ENCODE assay signal across 1 cellular context in the genomic region with DNA sequence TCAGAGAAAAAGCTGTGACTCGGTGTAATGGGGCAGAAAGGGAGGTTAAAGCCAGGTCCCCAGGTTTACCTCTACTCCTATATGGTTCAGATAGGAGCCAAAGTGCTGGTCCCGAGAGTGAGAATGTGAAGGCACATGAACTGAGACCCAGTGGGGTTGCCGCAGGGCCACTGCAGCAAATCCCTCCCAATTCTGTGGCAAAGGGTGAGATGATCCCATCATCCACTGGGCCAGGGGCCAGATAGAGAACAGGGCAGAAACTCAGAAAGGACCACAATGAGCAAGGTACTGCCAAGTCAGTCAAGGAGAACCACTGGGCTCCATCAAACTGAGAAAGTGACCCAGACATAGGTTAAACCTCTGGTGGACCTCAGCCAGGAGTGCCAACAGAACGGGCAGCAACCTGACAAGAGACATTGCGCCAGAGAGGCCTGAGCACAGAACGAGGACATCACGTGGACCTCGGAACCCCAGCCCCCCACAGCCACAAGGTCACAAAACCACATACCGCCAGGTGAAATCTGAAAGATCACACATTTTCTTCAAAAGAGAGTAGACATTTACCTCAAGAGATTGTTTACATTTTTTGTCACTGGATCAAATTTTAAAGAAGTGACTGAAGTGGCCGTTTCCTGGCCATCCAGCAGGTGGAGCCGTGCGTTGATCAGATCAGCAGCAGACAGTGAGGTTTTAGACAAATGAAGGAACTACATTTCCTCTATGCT.
TF ChIP-seq lines count a peak whose summit lies in the region.

No MANE protein-coding gene starts in this region.

TF ChIP-seq in HepG2, 621 proteins besides CTCF, POLR2A, EP300 and RAD21 (continued from another document and continues in another):
- TF ChIP-seq, protein P1, sequence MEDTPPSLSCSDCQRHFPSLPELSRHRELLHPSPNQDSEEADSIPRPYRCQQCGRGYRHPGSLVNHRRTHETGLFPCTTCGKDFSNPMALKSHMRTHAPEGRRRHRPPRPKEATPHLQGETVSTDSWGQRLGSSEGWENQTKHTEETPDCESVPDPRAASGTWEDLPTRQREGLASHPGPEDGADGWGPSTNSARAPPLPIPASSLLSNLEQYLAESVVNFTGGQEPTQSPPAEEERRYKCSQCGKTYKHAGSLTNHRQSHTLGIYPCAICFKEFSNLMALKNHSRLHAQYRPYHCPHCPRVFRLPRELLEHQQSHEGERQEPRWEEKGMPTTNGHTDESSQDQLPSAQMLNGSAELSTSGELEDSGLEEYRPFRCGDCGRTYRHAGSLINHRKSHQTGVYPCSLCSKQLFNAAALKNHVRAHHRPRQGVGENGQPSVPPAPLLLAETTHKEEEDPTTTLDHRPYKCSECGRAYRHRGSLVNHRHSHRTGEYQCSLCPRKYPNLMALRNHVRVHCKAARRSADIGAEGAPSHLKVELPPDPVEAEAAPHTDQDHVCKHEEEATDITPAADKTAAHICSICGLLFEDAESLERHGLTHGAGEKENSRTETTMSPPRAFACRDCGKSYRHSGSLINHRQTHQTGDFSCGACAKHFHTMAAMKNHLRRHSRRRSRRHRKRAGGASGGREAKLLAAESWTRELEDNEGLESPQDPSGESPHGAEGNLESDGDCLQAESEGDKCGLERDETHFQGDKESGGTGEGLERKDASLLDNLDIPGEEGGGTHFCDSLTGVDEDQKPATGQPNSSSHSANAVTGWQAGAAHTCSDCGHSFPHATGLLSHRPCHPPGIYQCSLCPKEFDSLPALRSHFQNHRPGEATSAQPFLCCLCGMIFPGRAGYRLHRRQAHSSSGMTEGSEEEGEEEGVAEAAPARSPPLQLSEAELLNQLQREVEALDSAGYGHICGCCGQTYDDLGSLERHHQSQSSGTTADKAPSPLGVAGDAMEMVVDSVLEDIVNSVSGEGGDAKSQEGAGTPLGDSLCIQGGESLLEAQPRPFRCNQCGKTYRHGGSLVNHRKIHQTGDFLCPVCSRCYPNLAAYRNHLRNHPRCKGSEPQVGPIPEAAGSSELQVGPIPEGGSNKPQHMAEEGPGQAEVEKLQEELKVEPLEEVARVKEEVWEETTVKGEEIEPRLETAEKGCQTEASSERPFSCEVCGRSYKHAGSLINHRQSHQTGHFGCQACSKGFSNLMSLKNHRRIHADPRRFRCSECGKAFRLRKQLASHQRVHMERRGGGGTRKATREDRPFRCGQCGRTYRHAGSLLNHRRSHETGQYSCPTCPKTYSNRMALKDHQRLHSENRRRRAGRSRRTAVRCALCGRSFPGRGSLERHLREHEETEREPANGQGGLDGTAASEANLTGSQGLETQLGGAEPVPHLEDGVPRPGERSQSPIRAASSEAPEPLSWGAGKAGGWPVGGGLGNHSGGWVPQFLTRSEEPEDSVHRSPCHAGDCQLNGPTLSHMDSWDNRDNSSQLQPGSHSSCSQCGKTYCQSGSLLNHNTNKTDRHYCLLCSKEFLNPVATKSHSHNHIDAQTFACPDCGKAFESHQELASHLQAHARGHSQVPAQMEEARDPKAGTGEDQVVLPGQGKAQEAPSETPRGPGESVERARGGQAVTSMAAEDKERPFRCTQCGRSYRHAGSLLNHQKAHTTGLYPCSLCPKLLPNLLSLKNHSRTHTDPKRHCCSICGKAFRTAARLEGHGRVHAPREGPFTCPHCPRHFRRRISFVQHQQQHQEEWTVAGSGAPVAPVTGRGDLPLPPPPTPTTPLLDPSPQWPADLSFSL (CRISPR knock-in tag; IDR thresholded peaks at IDR 0.05) = no peak
- TF ChIP-seq ZFY (CRISPR knock-in tag; IDR thresholded peaks at IDR 0.05) (no peak), ZNF274 (CRISPR knock-in tag; IDR thresholded peaks at IDR 0.05) (no peak), KAT7 (CRISPR knock-in tag; IDR thresholded peaks at IDR 0.05; ENCODE audit: borderline replicate concordance) (no peak), ZNF777 (CRISPR knock-in tag; IDR thresholded peaks at IDR 0.05) (no peak), MEF2D (CRISPR knock-in tag; IDR thresholded peaks at IDR 0.05) (0 out of 2 replicates have a peak, but pooled peaks have one; percentile 32), JARID2 (CRISPR knock-in tag; IDR thresholded peaks at IDR 0.05; ENCODE audit: insufficient replicate concordance) (no peak), EEA1 (CRISPR knock-in tag; IDR thresholded peaks at IDR 0.05; ENCODE audit: borderline replicate concordance) (no peak), CREM (IDR thresholded peaks at IDR 0.05) (peak; percentile 32; the same call in 1 of the 2 replicates), CREM (CRISPR knock-in tag; IDR thresholded peaks at IDR 0.05) (no peak), NFE2L2 (IDR thresholded peaks at IDR 0.05; ENCODE audit: low read length) (no peak), RELA (CRISPR knock-in tag; IDR thresholded peaks at IDR 0.05) (no peak), NCOA2 (CRISPR knock-in tag; IDR thresholded peaks at IDR 0.05) (peak; percentile 65), TBX2 (CRISPR knock-in tag; IDR thresholded peaks at IDR 0.05; ENCODE audit: borderline replicate concordance) (peak; percentile 64), ZNF382 (CRISPR knock-in tag; IDR thresholded peaks at IDR 0.05; ENCODE audit: borderline replicate concordance) (no peak), SNAPC2 (CRISPR knock-in tag; IDR thresholded peaks at IDR 0.05) (no peak), YEATS4 (CRISPR knock-in tag; IDR thresholded peaks at IDR 0.05; ENCODE audit: borderline replicate concordance) (no peak), HES4 (CRISPR knock-in tag; IDR thresholded peaks at IDR 0.05; ENCODE audit: borderline replicate concordance) (no peak), RCOR2 (CRISPR knock-in tag; IDR thresholded peaks at IDR 0.05) (no peak), ONECUT2 (CRISPR knock-in tag; IDR thresholded peaks at IDR 0.05) (no peak), NFATC3 (CRISPR knock-in tag; IDR thresholded peaks at IDR 0.05) (no peak), ZNF30 (CRISPR knock-in tag; IDR thresholded peaks at IDR 0.05) (no peak), ZNF317 (CRISPR knock-in tag; IDR thresholded peaks at IDR 0.05) (no peak), RBM22 (optimal IDR thresholded peaks at IDR 0.05; ENCODE audit: low read length) (no peak), ZNF430 (CRISPR knock-in tag; IDR thresholded peaks at IDR 0.05) (0 out of 2 replicates have a peak, but pooled peaks have one; percentile 32), NFYC (CRISPR knock-in tag; IDR thresholded peaks at IDR 0.05) (no peak), ZNF263 (CRISPR knock-in tag; IDR thresholded peaks at IDR 0.05) (no peak), ZNF564 (CRISPR knock-in tag; IDR thresholded peaks at IDR 0.05) (no peak), PTBP1 (IDR thresholded peaks at IDR 0.05; ENCODE audit: low read depth, low read length, poor library complexity, severe bottlenecking) (no peak)
- TF ChIP-seq, protein P2, sequence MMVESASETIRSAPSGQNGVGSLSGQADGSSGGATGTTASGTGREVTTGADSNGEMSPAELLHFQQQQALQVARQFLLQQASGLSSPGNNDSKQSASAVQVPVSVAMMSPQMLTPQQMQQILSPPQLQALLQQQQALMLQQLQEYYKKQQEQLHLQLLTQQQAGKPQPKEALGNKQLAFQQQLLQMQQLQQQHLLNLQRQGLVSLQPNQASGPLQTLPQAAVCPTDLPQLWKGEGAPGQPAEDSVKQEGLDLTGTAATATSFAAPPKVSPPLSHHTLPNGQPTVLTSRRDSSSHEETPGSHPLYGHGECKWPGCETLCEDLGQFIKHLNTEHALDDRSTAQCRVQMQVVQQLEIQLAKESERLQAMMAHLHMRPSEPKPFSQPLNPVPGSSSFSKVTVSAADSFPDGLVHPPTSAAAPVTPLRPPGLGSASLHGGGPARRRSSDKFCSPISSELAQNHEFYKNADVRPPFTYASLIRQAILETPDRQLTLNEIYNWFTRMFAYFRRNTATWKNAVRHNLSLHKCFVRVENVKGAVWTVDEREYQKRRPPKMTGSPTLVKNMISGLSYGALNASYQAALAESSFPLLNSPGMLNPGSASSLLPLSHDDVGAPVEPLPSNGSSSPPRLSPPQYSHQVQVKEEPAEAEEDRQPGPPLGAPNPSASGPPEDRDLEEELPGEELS (CRISPR knock-in tag; IDR thresholded peaks at IDR 0.05) = no peak
- TF ChIP-seq, protein P3, sequence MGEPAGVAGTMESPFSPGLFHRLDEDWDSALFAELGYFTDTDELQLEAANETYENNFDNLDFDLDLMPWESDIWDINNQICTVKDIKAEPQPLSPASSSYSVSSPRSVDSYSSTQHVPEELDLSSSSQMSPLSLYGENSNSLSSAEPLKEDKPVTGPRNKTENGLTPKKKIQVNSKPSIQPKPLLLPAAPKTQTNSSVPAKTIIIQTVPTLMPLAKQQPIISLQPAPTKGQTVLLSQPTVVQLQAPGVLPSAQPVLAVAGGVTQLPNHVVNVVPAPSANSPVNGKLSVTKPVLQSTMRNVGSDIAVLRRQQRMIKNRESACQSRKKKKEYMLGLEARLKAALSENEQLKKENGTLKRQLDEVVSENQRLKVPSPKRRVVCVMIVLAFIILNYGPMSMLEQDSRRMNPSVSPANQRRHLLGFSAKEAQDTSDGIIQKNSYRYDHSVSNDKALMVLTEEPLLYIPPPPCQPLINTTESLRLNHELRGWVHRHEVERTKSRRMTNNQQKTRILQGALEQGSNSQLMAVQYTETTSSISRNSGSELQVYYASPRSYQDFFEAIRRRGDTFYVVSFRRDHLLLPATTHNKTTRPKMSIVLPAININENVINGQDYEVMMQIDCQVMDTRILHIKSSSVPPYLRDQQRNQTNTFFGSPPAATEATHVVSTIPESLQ (CRISPR knock-in tag; conservative IDR thresholded peaks at IDR 0.05) = no peak
- TF ChIP-seq, protein P4, sequence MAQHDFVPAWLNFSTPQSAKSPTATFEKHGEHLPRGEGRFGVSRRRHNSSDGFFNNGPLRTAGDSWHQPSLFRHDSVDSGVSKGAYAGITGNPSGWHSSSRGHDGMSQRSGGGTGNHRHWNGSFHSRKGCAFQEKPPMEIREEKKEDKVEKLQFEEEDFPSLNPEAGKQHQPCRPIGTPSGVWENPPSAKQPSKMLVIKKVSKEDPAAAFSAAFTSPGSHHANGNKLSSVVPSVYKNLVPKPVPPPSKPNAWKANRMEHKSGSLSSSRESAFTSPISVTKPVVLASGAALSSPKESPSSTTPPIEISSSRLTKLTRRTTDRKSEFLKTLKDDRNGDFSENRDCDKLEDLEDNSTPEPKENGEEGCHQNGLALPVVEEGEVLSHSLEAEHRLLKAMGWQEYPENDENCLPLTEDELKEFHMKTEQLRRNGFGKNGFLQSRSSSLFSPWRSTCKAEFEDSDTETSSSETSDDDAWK (CRISPR knock-in tag; IDR thresholded peaks at IDR 0.05) = no peak
- TF ChIP-seq, protein P5, sequence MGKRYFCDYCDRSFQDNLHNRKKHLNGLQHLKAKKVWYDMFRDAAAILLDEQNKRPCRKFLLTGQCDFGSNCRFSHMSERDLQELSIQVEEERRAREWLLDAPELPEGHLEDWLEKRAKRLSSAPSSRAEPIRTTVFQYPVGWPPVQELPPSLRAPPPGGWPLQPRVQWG (CRISPR knock-in tag; IDR thresholded peaks at IDR 0.05; ENCODE audit: borderline replicate concordance, low read depth) = no peak
- TF ChIP-seq, protein P6, sequence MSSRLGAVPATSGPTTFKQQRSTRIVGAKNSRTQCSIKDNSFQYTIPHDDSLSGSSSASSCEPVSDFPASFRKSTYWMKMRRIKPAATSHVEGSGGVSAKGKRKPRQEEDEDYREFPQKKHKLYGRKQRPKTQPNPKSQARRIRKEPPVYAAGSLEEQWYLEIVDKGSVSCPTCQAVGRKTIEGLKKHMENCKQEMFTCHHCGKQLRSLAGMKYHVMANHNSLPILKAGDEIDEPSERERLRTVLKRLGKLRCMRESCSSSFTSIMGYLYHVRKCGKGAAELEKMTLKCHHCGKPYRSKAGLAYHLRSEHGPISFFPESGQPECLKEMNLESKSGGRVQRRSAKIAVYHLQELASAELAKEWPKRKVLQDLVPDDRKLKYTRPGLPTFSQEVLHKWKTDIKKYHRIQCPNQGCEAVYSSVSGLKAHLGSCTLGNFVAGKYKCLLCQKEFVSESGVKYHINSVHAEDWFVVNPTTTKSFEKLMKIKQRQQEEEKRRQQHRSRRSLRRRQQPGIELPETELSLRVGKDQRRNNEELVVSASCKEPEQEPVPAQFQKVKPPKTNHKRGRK (CRISPR knock-in tag; IDR thresholded peaks at IDR 0.05) = no peak
- TF ChIP-seq, protein P7, sequence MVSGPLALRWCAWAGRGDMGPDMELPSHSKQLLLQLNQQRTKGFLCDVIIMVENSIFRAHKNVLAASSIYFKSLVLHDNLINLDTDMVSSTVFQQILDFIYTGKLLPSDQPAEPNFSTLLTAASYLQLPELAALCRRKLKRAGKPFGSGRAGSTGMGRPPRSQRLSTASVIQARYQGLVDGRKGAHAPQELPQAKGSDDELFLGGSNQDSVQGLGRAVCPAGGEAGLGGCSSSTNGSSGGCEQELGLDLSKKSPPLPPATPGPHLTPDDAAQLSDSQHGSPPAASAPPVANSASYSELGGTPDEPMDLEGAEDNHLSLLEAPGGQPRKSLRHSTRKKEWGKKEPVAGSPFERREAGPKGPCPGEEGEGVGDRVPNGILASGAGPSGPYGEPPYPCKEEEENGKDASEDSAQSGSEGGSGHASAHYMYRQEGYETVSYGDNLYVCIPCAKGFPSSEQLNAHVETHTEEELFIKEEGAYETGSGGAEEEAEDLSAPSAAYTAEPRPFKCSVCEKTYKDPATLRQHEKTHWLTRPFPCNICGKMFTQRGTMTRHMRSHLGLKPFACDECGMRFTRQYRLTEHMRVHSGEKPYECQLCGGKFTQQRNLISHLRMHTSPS (CRISPR knock-in tag; IDR thresholded peaks at IDR 0.05; ENCODE audit: low read depth) = no peak
- TF ChIP-seq, protein P8, sequence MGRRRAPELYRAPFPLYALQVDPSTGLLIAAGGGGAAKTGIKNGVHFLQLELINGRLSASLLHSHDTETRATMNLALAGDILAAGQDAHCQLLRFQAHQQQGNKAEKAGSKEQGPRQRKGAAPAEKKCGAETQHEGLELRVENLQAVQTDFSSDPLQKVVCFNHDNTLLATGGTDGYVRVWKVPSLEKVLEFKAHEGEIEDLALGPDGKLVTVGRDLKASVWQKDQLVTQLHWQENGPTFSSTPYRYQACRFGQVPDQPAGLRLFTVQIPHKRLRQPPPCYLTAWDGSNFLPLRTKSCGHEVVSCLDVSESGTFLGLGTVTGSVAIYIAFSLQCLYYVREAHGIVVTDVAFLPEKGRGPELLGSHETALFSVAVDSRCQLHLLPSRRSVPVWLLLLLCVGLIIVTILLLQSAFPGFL (CRISPR knock-in tag; IDR thresholded peaks at IDR 0.05) = no peak
- TF ChIP-seq, protein P9, sequence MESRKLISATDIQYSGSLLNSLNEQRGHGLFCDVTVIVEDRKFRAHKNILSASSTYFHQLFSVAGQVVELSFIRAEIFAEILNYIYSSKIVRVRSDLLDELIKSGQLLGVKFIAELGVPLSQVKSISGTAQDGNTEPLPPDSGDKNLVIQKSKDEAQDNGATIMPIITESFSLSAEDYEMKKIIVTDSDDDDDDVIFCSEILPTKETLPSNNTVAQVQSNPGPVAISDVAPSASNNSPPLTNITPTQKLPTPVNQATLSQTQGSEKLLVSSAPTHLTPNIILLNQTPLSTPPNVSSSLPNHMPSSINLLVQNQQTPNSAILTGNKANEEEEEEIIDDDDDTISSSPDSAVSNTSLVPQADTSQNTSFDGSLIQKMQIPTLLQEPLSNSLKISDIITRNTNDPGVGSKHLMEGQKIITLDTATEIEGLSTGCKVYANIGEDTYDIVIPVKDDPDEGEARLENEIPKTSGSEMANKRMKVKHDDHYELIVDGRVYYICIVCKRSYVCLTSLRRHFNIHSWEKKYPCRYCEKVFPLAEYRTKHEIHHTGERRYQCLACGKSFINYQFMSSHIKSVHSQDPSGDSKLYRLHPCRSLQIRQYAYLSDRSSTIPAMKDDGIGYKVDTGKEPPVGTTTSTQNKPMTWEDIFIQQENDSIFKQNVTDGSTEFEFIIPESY (CRISPR knock-in tag; IDR thresholded peaks at IDR 0.05) = no peak
- TF ChIP-seq, protein P10, sequence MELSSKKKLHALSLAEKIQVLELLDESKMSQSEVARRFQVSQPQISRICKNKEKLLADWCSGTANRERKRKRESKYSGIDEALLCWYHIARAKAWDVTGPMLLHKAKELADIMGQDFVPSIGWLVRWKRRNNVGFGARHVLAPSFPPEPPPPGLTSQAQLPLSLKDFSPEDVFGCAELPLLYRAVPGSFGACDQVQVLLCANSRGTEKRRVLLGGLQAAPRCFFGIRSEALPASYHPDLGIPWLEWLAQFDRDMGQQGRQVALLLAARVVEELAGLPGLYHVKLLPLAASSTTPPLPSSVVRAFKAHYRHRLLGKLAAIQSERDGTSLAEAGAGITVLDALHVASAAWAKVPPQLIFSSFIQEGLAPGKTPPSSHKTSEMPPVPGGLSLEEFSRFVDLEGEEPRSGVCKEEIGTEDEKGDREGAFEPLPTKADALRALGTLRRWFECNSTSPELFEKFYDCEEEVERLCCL (CRISPR knock-in tag; IDR thresholded peaks at IDR 0.05; ENCODE audit: borderline replicate concordance) = no peak
